Comparison of ENCODE assay signal across 21 cellular contexts in genomic region chr11:120054753-120055045, GRCh38.
"Had no signal": no experiment of that assay in that cellular context is flagged by ENCODE, and none has a peak within 500 bp of the region (broad histone marks: within the 10 kb centered on the region; RNA-seq: fewer than 3 reads in every experiment).

No MANE protein-coding gene starts in this region.

- FAIRE-seq: endothelial cell of umbilical vein had no signal

- H3K27me3 ChIP-seq: esophagus squamous epithelium, gastrocnemius medialis, thyroid gland had no signal

- ATAC-seq: activated T-cell treated with anti-CD3 and anti-CD28 coated beads, Interleukin-2, amount 50 U/mL, for 72 hours; gastrocnemius medialis; mucosa of descending colon; T-cell had no signal

- H3K4me1 ChIP-seq: gastrocnemius medialis, spleen had no signal

- DNase-seq: activated CD4-positive, alpha-beta T cell treated with anti-CD3 and anti-CD28 coated beads for 1 hour; activated CD4-positive, alpha-beta T cell treated with anti-CD3 and anti-CD28 coated beads, Interleukin-2, amount 50 U/mL, for 1 hour; activated effector memory CD4-positive, alpha-beta T cell treated with Interleukin-2 at 50 U/mL for 16 hours; activated naive CD4-positive, alpha-beta T cell treated with anti-CD3 and anti-CD28 coated beads for 36 hours; activated T-cell treated with anti-CD3 and anti-CD28 coated beads, Interleukin-2, amount 50 U/mL, for 72 hours; amygdala; effector CD8-positive, alpha-beta T cell; esophagus squamous epithelium; gastrocnemius medialis; hippocampal formation; mesenchymal stem cell; mucosa of descending colon; naive B cell; occipital lobe; posterior cingulate gyrus; spleen; stimulated activated CD4-positive, alpha-beta T cell treated with anti-CD3 and anti-CD28 coated beads, Interleukin-4, amount 100 ng/mL, for 24 hours; stimulated activated naive CD4-positive, alpha-beta T cell treated with Interleukin-2 at 50 U/mL for 16 hours; T-cell; thyroid gland had no signal

- H3K4me3 ChIP-seq: esophagus squamous epithelium, gastrocnemius medialis, mucosa of descending colon, spleen, thyroid gland had no signal

- H3K36me3 ChIP-seq: esophagus squamous epithelium, gastrocnemius medialis, spleen, thyroid gland had no signal

- H3K9me3 ChIP-seq: esophagus squamous epithelium, gastrocnemius medialis, mucosa of descending colon, spleen, thyroid gland had no signal

- H3K27ac ChIP-seq: gastrocnemius medialis, spleen, thyroid gland had no signal
